Comparison of ENCODE assay signal across 15 cellular contexts in genomic region chr9:98080780-98081179, GRCh38. TPM values are rescaled to one million over a fixed set of nuclear protein-coding genes. Genes with fewer than 3 reads are reported as not detected.
DNase-seq lines count a peak whose midpoint lies in the region; ATAC-seq lines count a peak whose summit lies in the region.
"Had no signal": no experiment of that assay in that cellular context is flagged by ENCODE, and none has a peak within 500 bp of the region (broad histone marks: within the 10 kb centered on the region; RNA-seq: fewer than 3 reads in every experiment).

No MANE protein-coding gene starts in this region.

- no peak overlapping the region for H3K4me3 Mint-ChIP-seq in activated CD4-positive, alpha-beta memory T cell treated with anti-CD3 and anti-CD28 coated beads for 36 hours
- no peak overlapping the region for H3K4me3 Mint-ChIP-seq in activated CD4-positive, alpha-beta memory T cell treated with anti-CD3 and anti-CD28 coated beads, Interleukin-2, amount 10 ng/mL, durations not matched to agents 7 days and 5 days
- H3K4me3 Mint-ChIP-seq in T-cell: no peak overlapping the region

- DNase-seq in activated CD4-positive, alpha-beta memory T cell treated with anti-CD3 and anti-CD28 coated beads for 36 hours: no peak
- no peak for DNase-seq in activated CD4-positive, alpha-beta memory T cell treated with anti-CD3 and anti-CD28 coated beads, Interleukin-2, amount 10 ng/mL, durations not matched to agents 7 days and 5 days
- no peak for DNase-seq in T-cell
- DNase-seq in epithelial cell of prostate (ENCODE audit: low read depth, low spot score): no peak
- no peak for DNase-seq in LoVo (ENCODE audit: low spot score)
- DNase-seq: cerebellar nuclear complex, NCI-H1930, NCI-H524, OCI-M1 had no signal

- H3K4me2 ChIP-seq in skeletal muscle satellite cell (ENCODE audit: low read length): no peak overlapping the region

- H3K27ac Mint-ChIP-seq in activated CD4-positive, alpha-beta memory T cell treated with anti-CD3 and anti-CD28 coated beads for 36 hours: peak overlapping the region; percentile 91
- no peak overlapping the region for H3K27ac Mint-ChIP-seq in activated CD4-positive, alpha-beta memory T cell treated with anti-CD3 and anti-CD28 coated beads, Interleukin-2, amount 10 ng/mL, durations not matched to agents 7 days and 5 days
- H3K27ac Mint-ChIP-seq in T-cell: peak overlapping the region; percentile 88 to 91

- no peaks in the 10 kb centered on the region for H3K9me3 ChIP-seq in skeletal muscle satellite cell (replicated peaks; ENCODE audit: low read length)
- H3K9me3 ChIP-seq: neutrophil, upper lobe of right lung had no signal

- H3K4me3 ChIP-seq in skeletal muscle satellite cell (ENCODE audit: low read length): no peak overlapping the region
- H3K4me3 ChIP-seq: upper lobe of right lung had no signal

- peak overlapping the region; percentile 50 for H3K27ac ChIP-seq in epithelial cell of prostate

- H3K4me1 Mint-ChIP-seq in activated CD4-positive, alpha-beta memory T cell treated with anti-CD3 and anti-CD28 coated beads for 36 hours (ENCODE audit: low read depth): peaks cover 47% of the 10 kb centered on the region
- H3K4me1 Mint-ChIP-seq in activated CD4-positive, alpha-beta memory T cell treated with anti-CD3 and anti-CD28 coated beads, Interleukin-2, amount 10 ng/mL, durations not matched to agents 7 days and 5 days: peaks cover 54% of the 10 kb centered on the region
- H3K4me1 Mint-ChIP-seq in T-cell: peaks cover 46 to 64% (median 60%) of the 10 kb centered on the region in 3 donors

- peaks cover 57% of the 10 kb centered on the region for H3K36me3 ChIP-seq in skeletal muscle satellite cell (ENCODE audit: insufficient read depth, low read length)

- no peak for ATAC-seq in T-cell (replicated peaks in 1 of 4)
- ATAC-seq in GM21717 (IDR thresholded peaks at IDR 0.05; ENCODE audit: unreplicated experiment): no peak
- no peak for ATAC-seq in HG03521 (IDR thresholded peaks at IDR 0.05; ENCODE audit: unreplicated experiment)
- ATAC-seq: sciatic nerve had no signal

- intact Hi-C loops in activated CD4-positive, alpha-beta memory T cell treated with anti-CD3 and anti-CD28 coated beads for 36 hours (cut with micrococcal nuclease): loop anchor here (1.0 kb wide), 1 partner anchor 22 kb away; no protein-coding TSS in a partner anchor

- CTCF ChIA-PET in activated CD4-positive, alpha-beta memory T cell treated with anti-CD3 and anti-CD28 coated beads for 36 hours (lab: Charles Lee): interaction anchor here (1.3 to 2.4 kb wide), 2 partner anchors 17 to 183 kb away, joined by 3 to 7 read pairs; no protein-coding TSS in a partner anchor
- CTCF ChIA-PET in activated CD4-positive, alpha-beta memory T cell treated with anti-CD3 and anti-CD28 coated beads, Interleukin-2, amount 10 ng/mL, durations not matched to agents 7 days and 5 days (lab: Charles Lee): interaction anchor here (1.8 kb wide), 1 partner anchor 38 kb away, joined by 5 read pairs; the partner anchor contains the start of gene TRIM14
- CTCF ChIA-PET in T-cell (lab: Charles Lee): interaction anchor here in 1 of 2 donors (0.6 kb wide), 1 partner anchor 43 kb away, joined by 3 read pairs; no protein-coding TSS in a partner anchor

- H3K36me3 Mint-ChIP-seq in activated CD4-positive, alpha-beta memory T cell treated with anti-CD3 and anti-CD28 coated beads for 36 hours: peaks cover 53% of the 10 kb centered on the region
- peaks cover 81% of the 10 kb centered on the region for H3K36me3 Mint-ChIP-seq in activated CD4-positive, alpha-beta memory T cell treated with anti-CD3 and anti-CD28 coated beads, Interleukin-2, amount 10 ng/mL, durations not matched to agents 7 days and 5 days (ENCODE audit: low read depth)
- H3K36me3 Mint-ChIP-seq in T-cell: peaks cover 55% of the 10 kb centered on the region

- no peaks in the 10 kb centered on the region for H3K9me3 Mint-ChIP-seq in activated CD4-positive, alpha-beta memory T cell treated with anti-CD3 and anti-CD28 coated beads for 36 hours
- no peaks in the 10 kb centered on the region for H3K9me3 Mint-ChIP-seq in activated CD4-positive, alpha-beta memory T cell treated with anti-CD3 and anti-CD28 coated beads, Interleukin-2, amount 10 ng/mL, durations not matched to agents 7 days and 5 days
- no peaks in the 10 kb centered on the region for H3K9me3 Mint-ChIP-seq in T-cell

- no peaks in the 10 kb centered on the region for H3K27me3 ChIP-seq in skeletal muscle satellite cell (ENCODE audit: control insufficient read depth, insufficient read depth, low read length)
- H3K27me3 ChIP-seq: neutrophil, upper lobe of right lung had no signal

- peak overlapping the region; percentile 5 for H3K9ac ChIP-seq in skeletal muscle satellite cell (ENCODE audit: low read depth, low read length)

- POLR2A ChIA-PET in activated CD4-positive, alpha-beta memory T cell treated with anti-CD3 and anti-CD28 coated beads for 36 hours (lab: Charles Lee): interaction anchor here (2.1 kb wide), 1 partner anchor 16 kb away, joined by 7 read pairs; no protein-coding TSS in a partner anchor
- POLR2A ChIA-PET in activated CD4-positive, alpha-beta memory T cell treated with anti-CD3 and anti-CD28 coated beads, Interleukin-2, amount 10 ng/mL, durations not matched to agents 7 days and 5 days (lab: Charles Lee): interaction anchor here (0.7 to 2.4 kb wide), 7 partner anchors 9 to 176 kb away, joined by 3 to 10 read pairs (median 5); no protein-coding TSS in a partner anchor
- POLR2A ChIA-PET in T-cell (lab: Charles Lee): interaction anchor here (0.6 kb wide), 2 partner anchors 11 to 164 kb away, joined by 3 read pairs; no protein-coding TSS in a partner anchor

- peaks cover 23% of the 10 kb centered on the region for H3K4me1 ChIP-seq in skeletal muscle satellite cell (ENCODE audit: control insufficient read depth, insufficient read depth, low read length)

- H3K27me3 Mint-ChIP-seq in activated CD4-positive, alpha-beta memory T cell treated with anti-CD3 and anti-CD28 coated beads for 36 hours: no peaks in the 10 kb centered on the region
- no peaks in the 10 kb centered on the region for H3K27me3 Mint-ChIP-seq in activated CD4-positive, alpha-beta memory T cell treated with anti-CD3 and anti-CD28 coated beads, Interleukin-2, amount 10 ng/mL, durations not matched to agents 7 days and 5 days
- no peaks in the 10 kb centered on the region for H3K27me3 Mint-ChIP-seq in T-cell

RNA-seq across cellular contexts. Expression of gene NANS, which starts 24.2 kb away (rescaled TPM):
- total RNA-seq in activated CD4-positive, alpha-beta memory T cell treated with anti-CD3 and anti-CD28 coated beads for 36 hours: 10 to 100 TPM; 48.4 to 51.9 TPM
- total RNA-seq in activated CD4-positive, alpha-beta memory T cell treated with anti-CD3 and anti-CD28 coated beads, Interleukin-2, amount 10 ng/mL, durations not matched to agents 7 days and 5 days: 10 to 100 TPM; 46.1 to 47.3 TPM
- 10 to 100 TPM; 21.7 to 57.5 (median 27.6) TPM for total RNA-seq in T-cell
- 114 and 137 TPM in 2 replicates for total RNA-seq in skeletal muscle satellite cell (2012; rRNA removed)

RNA-seq across cellular contexts. Expression of gene TRIM14, which starts 38.2 kb away (rescaled TPM):
- total RNA-seq in activated CD4-positive, alpha-beta memory T cell treated with anti-CD3 and anti-CD28 coated beads for 36 hours: 10 to 100 TPM; 49.1 to 52.7 TPM
- 100 to 1,000 TPM in 1 of 2 experiments, 10 to 100 TPM in 1; 99.4 to 101 TPM for total RNA-seq in activated CD4-positive, alpha-beta memory T cell treated with anti-CD3 and anti-CD28 coated beads, Interleukin-2, amount 10 ng/mL, durations not matched to agents 7 days and 5 days
- total RNA-seq in T-cell: 10 to 100 TPM; 75.7 to 98.9 (median 85.3) TPM
- 5.2 and 5.6 TPM in 2 replicates for total RNA-seq in skeletal muscle satellite cell (2012; rRNA removed)
